13 cellular contexts compared by ENCODE assay signal in the genomic region with DNA sequence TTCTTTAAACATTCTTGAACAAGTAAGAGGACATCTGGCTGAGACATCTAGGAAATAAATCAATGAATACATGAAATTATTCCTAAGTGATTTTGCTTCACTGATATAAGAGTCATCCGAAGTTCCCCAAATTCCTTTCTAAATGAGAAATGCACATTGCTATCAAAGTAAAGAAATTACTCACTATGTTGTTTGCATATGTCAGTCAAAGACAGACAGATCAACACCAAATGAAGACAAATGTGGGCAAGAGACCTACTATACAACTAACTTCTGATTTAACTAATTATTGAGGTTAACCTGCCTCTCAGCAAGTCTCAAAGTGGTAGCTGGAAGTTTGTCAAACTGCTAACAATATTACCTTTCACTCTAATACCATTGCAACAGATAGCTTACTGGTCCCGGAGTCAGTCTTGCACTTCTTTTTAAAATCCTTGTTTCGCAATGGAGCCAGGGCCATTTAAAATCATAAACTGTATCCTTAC. TPM values are rescaled to one million over a fixed set of nuclear protein-coding genes. Genes with fewer than 3 reads are reported as not detected.
DNase-seq lines count a peak whose midpoint lies in the region; ATAC-seq, FAIRE-seq and TF ChIP-seq lines count a peak whose summit lies in the region.
"Had no signal": no experiment of that assay in that cellular context is flagged by ENCODE, and none has a peak within 500 bp of the region (broad histone marks: within the 10 kb centered on the region; RNA-seq: fewer than 3 reads in every experiment).

No MANE protein-coding gene starts in this region.

- H3K9me3 Mint-ChIP-seq in activated CD4-positive, alpha-beta T cell treated with anti-CD3 and anti-CD28 coated beads for 36 hours (ENCODE audit: low read depth), result no peaks in the 10 kb centered on the region
- H3K9me3 Mint-ChIP-seq in astrocyte (ENCODE audit: unreplicated experiment), result no peaks in the 10 kb centered on the region

- H3K36me3 ChIP-seq in astrocyte (ENCODE audit: insufficient read depth, low read length), result peaks cover 65% of the 10 kb centered on the region
- peaks cover 0 to 100% (median 97%) of the 10 kb centered on the region in 9 donors for H3K36me3 ChIP-seq in heart left ventricle

- peak; percentile 28 for ATAC-seq in activated CD4-positive, alpha-beta T cell treated with anti-CD3 and anti-CD28 coated beads for 36 hours
- ATAC-seq in HG03378 (IDR thresholded peaks at IDR 0.05; ENCODE audit: unreplicated experiment) (peak; percentile 29), omental fat pad (ENCODE audit: low FRiP score) (peak; percentile 50), heart left ventricle (no peak)
- ATAC-seq: lower lobe of right lung, Right ventricle myocardium inferior had no signal

- intact Hi-C loops in activated CD4-positive, alpha-beta T cell treated with anti-CD3 and anti-CD28 coated beads for 36 hours (cut with DNase I, micrococcal nuclease), result no loop called here
- intact Hi-C loops in heart left ventricle (cut with DNase I), result loop anchor here in 2 of 10 donors (5.0 to 10.0 kb wide), 2 partner anchors 44 to 46 kb away; no protein-coding TSS in a partner anchor

- H3K9ac ChIP-seq in astrocyte (ENCODE audit: low read length), result no peak overlapping the region
- H3K9ac ChIP-seq: parathyroid adenoma had no signal

- CTCF ChIA-PET in activated CD4-positive, alpha-beta T cell treated with anti-CD3 and anti-CD28 coated beads for 36 hours (lab: Charles Lee), result interaction anchor here (1.1 to 2.7 kb wide), 3 partner anchors 11 to 65 kb away, joined by 3 to 15 read pairs (median 3); no protein-coding TSS in a partner anchor

- H3K9me3 ChIP-seq in astrocyte (ENCODE audit: insufficient read depth, low read depth, low read length) (no peaks in the 10 kb centered on the region), heart left ventricle (no peaks in the 10 kb centered on the region)
- H3K9me3 ChIP-seq: lower lobe of right lung had no signal

- TF ChIP-seq CTCF in astrocyte (IDR thresholded peaks at IDR 0.05; ENCODE audit: insufficient read depth, low read depth, low read length) (no peak), omental fat pad (IDR thresholded peaks at IDR 0.05) (no peak), heart left ventricle (IDR thresholded peaks at IDR 0.05) (no peak)

- no peaks in the 10 kb centered on the region for H3K27me3 ChIP-seq in astrocyte (ENCODE audit: insufficient read depth, low read length)
- H3K27me3 ChIP-seq in heart left ventricle, result no peaks in the 10 kb centered on the region

- no peak overlapping the region for H3K4me2 ChIP-seq in astrocyte (ENCODE audit: low read length)

- peak overlapping the region; percentile 8 for H3K27ac Mint-ChIP-seq in activated CD4-positive, alpha-beta T cell treated with anti-CD3 and anti-CD28 coated beads for 36 hours
- no peak overlapping the region for H3K27ac Mint-ChIP-seq in astrocyte (ENCODE audit: unreplicated experiment)

- peaks cover 4% of the 10 kb centered on the region for H3K79me2 ChIP-seq in astrocyte (ENCODE audit: insufficient read depth, low read length)
- H3K79me2 ChIP-seq: parathyroid adenoma had no signal

- no peak for TF ChIP-seq POLR2A in heart left ventricle (IDR thresholded peaks at IDR 0.05)

- H3K27me3 Mint-ChIP-seq in activated CD4-positive, alpha-beta T cell treated with anti-CD3 and anti-CD28 coated beads for 36 hours, result no peaks in the 10 kb centered on the region
- no peaks in the 10 kb centered on the region for H3K27me3 Mint-ChIP-seq in astrocyte (ENCODE audit: low read depth, unreplicated experiment)

- POLR2A ChIA-PET in activated CD4-positive, alpha-beta T cell treated with anti-CD3 and anti-CD28 coated beads for 36 hours (lab: Charles Lee), result interaction anchor here (0.5 kb wide), 1 partner anchor 337 kb away, joined by 6 read pairs; no protein-coding TSS in a partner anchor

- H3K4me3 ChIP-seq in astrocyte (ENCODE audit: insufficient read depth, low read depth, low read length), result no peak overlapping the region
- H3K4me3 ChIP-seq in heart left ventricle, result no peak overlapping the region
- H3K4me3 ChIP-seq: lower lobe of right lung had no signal

- no peak for FAIRE-seq in astrocyte (lab: Jason Lieb, UNC)

- H3K4me1 ChIP-seq in astrocyte (ENCODE audit: insufficient read depth, low read length) (peaks cover 8% of the 10 kb centered on the region), heart left ventricle (peaks cover 0 to 30% (median 0%) of the 10 kb centered on the region in 12 donors)
- H3K4me1 ChIP-seq: parathyroid adenoma had no signal

- H3K4me3 Mint-ChIP-seq in activated CD4-positive, alpha-beta T cell treated with anti-CD3 and anti-CD28 coated beads for 36 hours, result no peak overlapping the region
- H3K4me3 Mint-ChIP-seq in astrocyte (ENCODE audit: unreplicated experiment), result no peak overlapping the region

- no peak for DNase-seq in activated CD4-positive, alpha-beta T cell treated with anti-CD3 and anti-CD28 coated beads for 36 hours
- DNase-seq in activated CD4-positive, alpha-beta T cell treated with anti-CD3 and anti-CD28 coated beads, Interleukin-2, amount 50 U/mL, for 48 hours, result no peak
- peak; percentile 41 for DNase-seq in astrocyte (ENCODE audit: low read depth)
- no peak for DNase-seq in omental fat pad (ENCODE audit: low spot score)
- DNase-seq in heart left ventricle, result no peak
- DNase-seq in NCI-H146 treated with DMSO at 0.1 percent for 48 hours (lab: John Stamatoyannopoulos, UW; ENCODE audit: unreplicated experiment), result no peak
- no peak for DNase-seq in midbrain (lab: John Stamatoyannopoulos, UW)
- DNase-seq: DND-41, lower lobe of right lung, NCI-H345 had no signal

- 79 to 90% (median 87%) methylated on average over 3 of the region's 3 CpGs for WGBS in heart left ventricle, 4 donors

- peaks cover 8% of the 10 kb centered on the region for H4K20me1 ChIP-seq in astrocyte (ENCODE audit: insufficient read depth, low read length)

- H3K27ac ChIP-seq in astrocyte (ENCODE audit: low read depth, low read length) (no peak overlapping the region), heart left ventricle (no peak overlapping the region)
- H3K27ac ChIP-seq: lower lobe of right lung, parathyroid adenoma had no signal

- peaks cover 49% of the 10 kb centered on the region for H3K4me1 Mint-ChIP-seq in activated CD4-positive, alpha-beta T cell treated with anti-CD3 and anti-CD28 coated beads for 36 hours
- H3K4me1 Mint-ChIP-seq in astrocyte (ENCODE audit: low read depth, unreplicated experiment), result peaks cover 13% of the 10 kb centered on the region

- H2AFZ ChIP-seq in astrocyte (ENCODE audit: low read depth, low read length), result no peak overlapping the region
- H2AFZ ChIP-seq: parathyroid adenoma had no signal

- H3K36me3 Mint-ChIP-seq in activated CD4-positive, alpha-beta T cell treated with anti-CD3 and anti-CD28 coated beads for 36 hours (ENCODE audit: low read depth), result peaks cover 74% of the 10 kb centered on the region
- H3K36me3 Mint-ChIP-seq in astrocyte (ENCODE audit: low read depth, unreplicated experiment), result peaks cover 14% of the 10 kb centered on the region

RNA-seq across cellular contexts. Expression of gene TUT7, which starts 13.2 kb away (rescaled TPM):
- 10 to 100 TPM; 31.5 to 39.2 TPM for total RNA-seq in activated CD4-positive, alpha-beta T cell treated with anti-CD3 and anti-CD28 coated beads for 36 hours
- 24.8 and 27.6 TPM in 2 replicates for total RNA-seq in astrocyte
- 10 to 100 TPM; 50.8 to 61.8 (median 56.7) TPM for total RNA-seq in omental fat pad
- 10 to 100 TPM in 8 of 9 donors, 1 to 10 TPM in 1; 9.7 to 31.0 (median 16.5) TPM for total RNA-seq in heart left ventricle
- polyA plus RNA-seq in heart left ventricle, result 1 to 10 TPM; 7.7 to 8.7 TPM

RNA-seq across cellular contexts. Expression of gene ISCA1, which starts 58.7 kb away (rescaled TPM):
- total RNA-seq in activated CD4-positive, alpha-beta T cell treated with anti-CD3 and anti-CD28 coated beads for 36 hours, result 10 to 100 TPM; 27.1 to 27.4 TPM
- total RNA-seq in astrocyte (30.2 and 30.6 TPM in 2 replicates), omental fat pad (10 to 100 TPM; 50.6 to 67.4 (median 55.6) TPM), heart left ventricle (100 to 1,000 TPM in 1 of 9 donors, 10 to 100 TPM in 8; 47.1 to 104 (median 72.6) TPM)
- 10 to 100 TPM; 39.2 to 64.7 TPM for polyA plus RNA-seq in heart left ventricle

Comparison
In these comparisons a context has a peak if more than half of its experiments do, and no peak if none do; other contexts are left out.
1. ATAC-seq: peak in activated CD4-positive, alpha-beta T cell treated with anti-CD3 and anti-CD28 coated beads for 36 hours (single experiment), HG03378 (single experiment) and omental fat pad (single experiment); none in heart left ventricle (0 of 4).